Comparison of ENCODE assay signal across 9 cellular contexts in the genomic region with DNA sequence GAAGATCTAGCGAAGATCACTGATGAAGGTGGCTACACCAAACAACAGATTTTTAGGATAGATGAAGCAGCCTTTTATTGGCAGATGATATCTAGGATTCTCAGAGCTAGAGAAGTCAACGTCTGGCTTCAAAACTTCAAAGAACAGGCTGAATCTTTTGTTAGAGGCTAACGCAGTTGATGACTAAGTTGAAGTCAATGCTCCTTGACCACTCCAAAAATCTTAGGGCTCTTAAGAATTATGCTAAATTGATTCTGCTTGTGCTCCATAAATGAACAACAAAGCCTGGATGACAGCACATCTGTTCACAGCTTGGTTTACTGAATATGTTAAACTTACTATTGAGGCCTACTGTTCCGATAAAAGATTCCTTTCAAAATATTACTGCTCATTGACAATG. TPM values are rescaled to one million over a fixed set of nuclear protein-coding genes. Genes with fewer than 3 reads are reported as not detected.
"Had no signal": no experiment of that assay in that cellular context is flagged by ENCODE, and none has a peak within 500 bp of the region (broad histone marks: within the 10 kb centered on the region; RNA-seq: fewer than 3 reads in every experiment).

No MANE protein-coding gene starts in this region.

- H3K4me1 ChIP-seq: HAP-1 had no signal

- ATAC-seq: HCT116, HepG2 had no signal

- H3K4me3 ChIP-seq: GM23248, HAP-1 had no signal

- DNase-seq: GM23248, GOT3, H7, HFFc6 had no signal

- H3K27ac ChIP-seq: GM23248, HL-60 had no signal

- H3K9me3 ChIP-seq: HAP-1 had no signal

- H2AFZ ChIP-seq: GM23248 had no signal

- H3K9ac ChIP-seq: GM23248 had no signal

- H3K36me3 ChIP-seq: HAP-1 had no signal

RNA-seq across cellular contexts. Expression of gene CDKN3, which starts 13.0 kb away (rescaled TPM):
- polyA plus RNA-seq: IgD-negative memory B cell had no signal
